Comparison of ENCODE assay signal across 3 cellular contexts in genomic region chr2:204931562-204931961, GRCh38.
TF ChIP-seq lines count a peak whose summit lies in the region.

No MANE protein-coding gene starts in this region.

TF ChIP-seq in SK-N-SH treated with all-trans-retinoic acid at 6 μM for 48 hours, 23 proteins besides CTCF, POLR2A, EP300 and RAD21:
- TF ChIP-seq CREB5 (CRISPR knock-in tag; IDR thresholded peaks at IDR 0.05; ENCODE audit: low read depth) (no peak), ISL1 (CRISPR knock-in tag; IDR thresholded peaks at IDR 0.05) (peak; percentile 61)

TF ChIP-seq in SK-N-SH, 30 proteins besides CTCF, POLR2A, EP300 and RAD21:
- no peak for TF ChIP-seq GATA2 (CRISPR knock-in tag; IDR thresholded peaks at IDR 0.05)
- no peak for TF ChIP-seq NRF1 (IDR thresholded peaks at IDR 0.05; ENCODE audit: low read depth, low read length)
- TF ChIP-seq POLR2AphosphoS5 (IDR thresholded peaks at IDR 0.05; ENCODE audit: low read depth, low read length): no peak
- TF ChIP-seq REST (IDR thresholded peaks at IDR 0.05; ENCODE audit: low read depth, low read length): no peak
- no peak for TF ChIP-seq RFX5 (IDR thresholded peaks at IDR 0.05; ENCODE audit: low read length)
- TF ChIP-seq CHD2 (IDR thresholded peaks at IDR 0.05; ENCODE audit: low read length, partially characterized antibody): no peak
- TF ChIP-seq MEF2A (IDR thresholded peaks at IDR 0.05; ENCODE audit: borderline replicate concordance, low read depth): no peak
- no peak for TF ChIP-seq MAX (IDR thresholded peaks at IDR 0.05; ENCODE audit: low read depth)
- TF ChIP-seq JUND (IDR thresholded peaks at IDR 0.05): no peak
- TF ChIP-seq GABPA (IDR thresholded peaks at IDR 0.05; ENCODE audit: low read depth): no peak
- TF ChIP-seq TAF1 (IDR thresholded peaks at IDR 0.05; ENCODE audit: borderline replicate concordance, low read depth, low read length): no peak
- no peak for TF ChIP-seq SIN3A (IDR thresholded peaks at IDR 0.05; ENCODE audit: borderline replicate concordance, low read depth, low read length)
- no peak for TF ChIP-seq USF1 (IDR thresholded peaks at IDR 0.05; ENCODE audit: borderline replicate concordance, low read depth)
- no peak for TF ChIP-seq PBX3 (IDR thresholded peaks at IDR 0.05)
- TF ChIP-seq USF2 (IDR thresholded peaks at IDR 0.05; ENCODE audit: borderline replicate concordance, low read depth, low read length): no peak
- no peak for TF ChIP-seq TEAD4 (IDR thresholded peaks at IDR 0.05; ENCODE audit: borderline replicate concordance, insufficient read depth)

TF ChIP-seq in IMR-90, 13 proteins besides CTCF, POLR2A, EP300 and RAD21:
- TF ChIP-seq RCOR1 (IDR thresholded peaks at IDR 0.05; ENCODE audit: insufficient replicate concordance, low read length): no peak
- no peak for TF ChIP-seq MAZ (IDR thresholded peaks at IDR 0.05; ENCODE audit: borderline replicate concordance, low read depth, low read length)
- no peak for TF ChIP-seq ELK1 (IDR thresholded peaks at IDR 0.05; ENCODE audit: borderline replicate concordance, low read depth, low read length)
- no peak for TF ChIP-seq BHLHE40 (IDR thresholded peaks at IDR 0.05; ENCODE audit: low read depth, low read length)
- no peak for TF ChIP-seq USF2 (IDR thresholded peaks at IDR 0.05; ENCODE audit: low read depth, low read length)
- TF ChIP-seq RFX5 (IDR thresholded peaks at IDR 0.05; ENCODE audit: low read depth, low read length): no peak
- TF ChIP-seq MAFK (IDR thresholded peaks at IDR 0.05; ENCODE audit: low read depth, low read length): no peak
- no peak for TF ChIP-seq NFE2L2 (IDR thresholded peaks at IDR 0.05; ENCODE audit: low read depth, low read length)
- no peak for TF ChIP-seq CHD1 (IDR thresholded peaks at IDR 0.05; ENCODE audit: low read depth, low read length)
- TF ChIP-seq SMC3 (IDR thresholded peaks at IDR 0.05; ENCODE audit: low read depth, low read length): no peak
- no peak for TF ChIP-seq FOS (IDR thresholded peaks at IDR 0.05; ENCODE audit: low read depth, low read length)
- TF ChIP-seq MXI1 (IDR thresholded peaks at IDR 0.05; ENCODE audit: borderline replicate concordance, low read depth, low read length): no peak
- no peak for TF ChIP-seq CEBPB (IDR thresholded peaks at IDR 0.05; ENCODE audit: low read depth, low read length)
